ENCODE assay signal across 16 cellular contexts in the genomic region with DNA sequence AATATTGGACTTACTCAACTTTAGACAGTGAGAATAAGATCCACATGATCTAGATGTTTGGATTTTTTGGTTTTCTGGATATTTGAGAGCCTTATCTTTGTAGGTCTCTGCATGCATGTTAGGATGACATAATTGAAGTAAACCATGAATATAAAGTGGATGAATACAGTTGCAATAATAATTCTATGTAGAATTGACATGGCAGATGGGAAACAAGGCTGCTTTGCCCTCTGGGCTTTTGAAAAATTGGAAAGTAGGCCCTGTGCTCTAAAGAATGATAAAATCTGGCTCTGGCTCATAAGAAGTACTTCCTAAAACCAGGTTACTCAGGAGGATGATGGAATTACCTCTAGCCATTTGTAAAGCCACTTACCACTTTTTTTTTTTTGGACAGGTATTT.
DNase-seq lines count a peak whose midpoint lies in the region; ATAC-seq and TF ChIP-seq lines count a peak whose summit lies in the region.
"Had no signal": no experiment of that assay in that cellular context is flagged by ENCODE, and none has a peak within 500 bp of the region (broad histone marks: within the 10 kb centered on the region; RNA-seq: fewer than 3 reads in every experiment).

No MANE protein-coding gene starts in this region.

- no peak overlapping the region for H2AFZ ChIP-seq in SK-N-SH (ENCODE audit: low read depth)
- H2AFZ ChIP-seq: GM23248 had no signal

- peaks cover 0 to 6% of the 10 kb centered on the region in 2 experiments; a peak in 2 of 4 replicates for H3K4me1 ChIP-seq in SK-N-SH (ENCODE audit: control insufficient read depth in 1 of 2, insufficient read depth in 2 of 2, low read depth in 1 of 2, low read length in 1 of 2)

- DNase-seq in SK-N-SH (peak; percentile 59), SK-N-MC (ENCODE audit: low read depth, low spot score) (no peak), NCI-H524 treated with DMSO at 0.1 percent for 48 hours (lab: John Stamatoyannopoulos, UW) (no peak)
- no peak for DNase-seq in naive thymus-derived CD8-positive, alpha-beta T cell
- DNase-seq: C1 segment of cervical spinal cord; CD8-positive, alpha-beta T cell; COR-L47; DMS53; GF-D8; GM23248; H7; IMR-90 had no signal

- CTCF ChIA-PET in SK-N-SH (lab: Yijun Ruan, JAX) = no interaction called here

- H3K27me3 Mint-ChIP-seq in naive thymus-derived CD8-positive, alpha-beta T cell = no peaks in the 10 kb centered on the region
- H3K27me3 Mint-ChIP-seq: B cell had no signal

- H3K27ac ChIP-seq in SK-N-SH (ENCODE audit: low read depth in 2 of 2, low read length in 1 of 2) = no peak overlapping the region
- 0 out of 2 replicates have a peak overlapping the region, but pooled peaks have one; percentile 28 for H3K27ac ChIP-seq in SK-N-MC
- H3K27ac ChIP-seq: GM23248 had no signal

- POLR2A ChIA-PET in SK-N-SH (lab: Yijun Ruan, JAX) = no interaction called here
- POLR2A ChIA-PET in naive thymus-derived CD8-positive, alpha-beta T cell (lab: Charles Lee) = no interaction called here

- H3K4me3 ChIP-seq in SK-N-SH (ENCODE audit: low read depth in 2 of 2, low read length in 1 of 2) (no peak overlapping the region), SK-N-MC (no peak overlapping the region)
- H3K4me3 ChIP-seq: GM23248 had no signal

- no peaks in the 10 kb centered on the region for H3K9me2 ChIP-seq in SK-N-SH

- H3K4me2 ChIP-seq in SK-N-SH = no peak overlapping the region

- peaks cover 35 to 86% (median 74%) of the 10 kb centered on the region in 4 donors for H3K4me1 Mint-ChIP-seq in naive thymus-derived CD8-positive, alpha-beta T cell

- peak overlapping the region in 3 of 10 donors; percentile 1 to 36 (median 26) for H3K4me3 Mint-ChIP-seq in naive thymus-derived CD8-positive, alpha-beta T cell
- H3K4me3 Mint-ChIP-seq: B cell; CD8-positive, alpha-beta T cell had no signal

- no peak for TF ChIP-seq RAD21 in SK-N-SH (IDR thresholded peaks at IDR 0.05; ENCODE audit: low read length)

- H3K9me3 ChIP-seq in SK-N-SH (no peaks in the 10 kb centered on the region), SK-N-MC (ENCODE audit: low read depth, low read length) (no peaks in the 10 kb centered on the region; the same call in 1 of the 2 replicates)

- no peak for ATAC-seq in SK-N-SH treated with all-trans-retinoic acid at 6 μM for 48 hours
- ATAC-seq in naive thymus-derived CD8-positive, alpha-beta T cell = no peak
- ATAC-seq in HG03097 (IDR thresholded peaks at IDR 0.05; ENCODE audit: low FRiP score, unreplicated experiment) = no peak
- ATAC-seq in HG02763 (IDR thresholded peaks at IDR 0.05; ENCODE audit: unreplicated experiment) = no peak
- ATAC-seq: CD8-positive, alpha-beta T cell had no signal

- H3K36me3 Mint-ChIP-seq in naive thymus-derived CD8-positive, alpha-beta T cell = peaks cover 0 to 34% (median 18%) of the 10 kb centered on the region in 3 donors

- no peak for TF ChIP-seq CTCF in SK-N-SH (IDR thresholded peaks at IDR 0.05)

- peaks cover 62% of the 10 kb centered on the region for H4K20me1 ChIP-seq in SK-N-SH (ENCODE audit: insufficient read depth)

- H3K36me3 ChIP-seq in SK-N-SH (replicated peaks in 1 of 2; ENCODE audit: control insufficient read depth in 1 of 2, insufficient read depth in 2 of 2, low read length in 1 of 2) = no peaks in the 10 kb centered on the region
- H3K36me3 ChIP-seq in SK-N-MC (ENCODE audit: insufficient read depth, low read length) = no peaks in the 10 kb centered on the region

- no peaks in the 10 kb centered on the region for H3K9me3 Mint-ChIP-seq in naive thymus-derived CD8-positive, alpha-beta T cell
- H3K9me3 Mint-ChIP-seq: CD8-positive, alpha-beta T cell had no signal

- H3K27me3 ChIP-seq in SK-N-SH (ENCODE audit: insufficient read depth) = no peaks in the 10 kb centered on the region

- H3F3A ChIP-seq in SK-N-SH (replicated peaks; ENCODE audit: insufficient read depth) = peaks cover 5% of the 10 kb centered on the region

- peak in 1 of 2 experiments; percentile 52; a peak in 1 of 4 replicates for TF ChIP-seq EP300 in SK-N-SH (IDR thresholded peaks at IDR 0.05; ENCODE audit: borderline replicate concordance in 1 of 2, low read depth in 1 of 2, low read length in 1 of 2)

- H3K27ac Mint-ChIP-seq in naive thymus-derived CD8-positive, alpha-beta T cell = peak overlapping the region in 6 of 10 donors; percentile 6 to 80 (median 28)
- H3K27ac Mint-ChIP-seq: B cell; CD8-positive, alpha-beta T cell had no signal

- H3K9ac ChIP-seq in SK-N-SH (no peak overlapping the region), SK-N-MC (ENCODE audit: insufficient read length) (no peak overlapping the region)
- H3K9ac ChIP-seq: GM23248 had no signal

- peaks cover 99% of the 10 kb centered on the region for H3K79me2 ChIP-seq in SK-N-SH (ENCODE audit: insufficient read depth)

TF ChIP-seq in SK-N-SH, 30 proteins besides CTCF, POLR2A, EP300 and RAD21:
- TF ChIP-seq RCOR1 (IDR thresholded peaks at IDR 0.05; ENCODE audit: low read length) (peak; percentile 17; the same call in 1 of the 2 replicates), POLR2AphosphoS5 (IDR thresholded peaks at IDR 0.05; ENCODE audit: low read depth, low read length) (no peak), GATA2 (CRISPR knock-in tag; IDR thresholded peaks at IDR 0.05) (peak; percentile 61), CHD2 (IDR thresholded peaks at IDR 0.05; ENCODE audit: low read length, partially characterized antibody) (no peak)

TF ChIP-seq in SK-N-SH treated with all-trans-retinoic acid at 6 μM for 48 hours, 23 proteins besides CTCF, POLR2A, EP300 and RAD21:
- TF ChIP-seq CSDC2 (CRISPR knock-in tag; IDR thresholded peaks at IDR 0.05) = no peak
- TF ChIP-seq ESRRG (CRISPR knock-in tag; IDR thresholded peaks at IDR 0.05) = no peak
- no peak for TF ChIP-seq RARB (CRISPR knock-in tag; IDR thresholded peaks at IDR 0.05)
- TF ChIP-seq ZNF8 (CRISPR knock-in tag; IDR thresholded peaks at IDR 0.05) = no peak
- no peak for TF ChIP-seq ZFP30 (CRISPR knock-in tag; IDR thresholded peaks at IDR 0.05)
- TF ChIP-seq, protein P1, sequence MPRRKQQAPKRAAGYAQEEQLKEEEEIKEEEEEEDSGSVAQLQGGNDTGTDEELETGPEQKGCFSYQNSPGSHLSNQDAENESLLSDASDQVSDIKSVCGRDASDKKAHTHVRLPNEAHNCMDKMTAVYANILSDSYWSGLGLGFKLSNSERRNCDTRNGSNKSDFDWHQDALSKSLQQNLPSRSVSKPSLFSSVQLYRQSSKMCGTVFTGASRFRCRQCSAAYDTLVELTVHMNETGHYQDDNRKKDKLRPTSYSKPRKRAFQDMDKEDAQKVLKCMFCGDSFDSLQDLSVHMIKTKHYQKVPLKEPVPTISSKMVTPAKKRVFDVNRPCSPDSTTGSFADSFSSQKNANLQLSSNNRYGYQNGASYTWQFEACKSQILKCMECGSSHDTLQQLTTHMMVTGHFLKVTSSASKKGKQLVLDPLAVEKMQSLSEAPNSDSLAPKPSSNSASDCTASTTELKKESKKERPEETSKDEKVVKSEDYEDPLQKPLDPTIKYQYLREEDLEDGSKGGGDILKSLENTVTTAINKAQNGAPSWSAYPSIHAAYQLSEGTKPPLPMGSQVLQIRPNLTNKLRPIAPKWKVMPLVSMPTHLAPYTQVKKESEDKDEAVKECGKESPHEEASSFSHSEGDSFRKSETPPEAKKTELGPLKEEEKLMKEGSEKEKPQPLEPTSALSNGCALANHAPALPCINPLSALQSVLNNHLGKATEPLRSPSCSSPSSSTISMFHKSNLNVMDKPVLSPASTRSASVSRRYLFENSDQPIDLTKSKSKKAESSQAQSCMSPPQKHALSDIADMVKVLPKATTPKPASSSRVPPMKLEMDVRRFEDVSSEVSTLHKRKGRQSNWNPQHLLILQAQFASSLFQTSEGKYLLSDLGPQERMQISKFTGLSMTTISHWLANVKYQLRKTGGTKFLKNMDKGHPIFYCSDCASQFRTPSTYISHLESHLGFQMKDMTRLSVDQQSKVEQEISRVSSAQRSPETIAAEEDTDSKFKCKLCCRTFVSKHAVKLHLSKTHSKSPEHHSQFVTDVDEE (CRISPR knock-in tag; IDR thresholded peaks at IDR 0.05) = no peak
- TF ChIP-seq PATZ1 (CRISPR knock-in tag; IDR thresholded peaks at IDR 0.05; ENCODE audit: borderline replicate concordance) = no peak
- no peak for TF ChIP-seq OSR1 (CRISPR knock-in tag; IDR thresholded peaks at IDR 0.05)
- TF ChIP-seq, protein P2, sequence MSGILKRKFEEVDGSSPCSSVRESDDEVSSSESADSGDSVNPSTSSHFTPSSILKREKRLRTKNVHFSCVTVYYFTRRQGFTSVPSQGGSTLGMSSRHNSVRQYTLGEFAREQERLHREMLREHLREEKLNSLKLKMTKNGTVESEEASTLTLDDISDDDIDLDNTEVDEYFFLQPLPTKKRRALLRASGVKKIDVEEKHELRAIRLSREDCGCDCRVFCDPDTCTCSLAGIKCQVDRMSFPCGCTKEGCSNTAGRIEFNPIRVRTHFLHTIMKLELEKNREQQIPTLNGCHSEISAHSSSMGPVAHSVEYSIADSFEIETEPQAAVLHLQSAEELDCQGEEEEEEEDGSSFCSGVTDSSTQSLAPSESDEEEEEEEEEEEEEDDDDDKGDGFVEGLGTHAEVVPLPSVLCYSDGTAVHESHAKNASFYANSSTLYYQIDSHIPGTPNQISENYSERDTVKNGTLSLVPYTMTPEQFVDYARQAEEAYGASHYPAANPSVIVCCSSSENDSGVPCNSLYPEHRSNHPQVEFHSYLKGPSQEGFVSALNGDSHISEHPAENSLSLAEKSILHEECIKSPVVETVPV (CRISPR knock-in tag; IDR thresholded peaks at IDR 0.05) = no peak
- TF ChIP-seq ISL1 (CRISPR knock-in tag; IDR thresholded peaks at IDR 0.05) = no peak
- no peak for TF ChIP-seq SNAI2 (CRISPR knock-in tag; IDR thresholded peaks at IDR 0.05)
